Comparison of ENCODE assay signal across 1 cellular context in genomic region chr6:17930321-17930993, GRCh38.
TF ChIP-seq lines count a peak whose summit lies in the region.

No MANE protein-coding gene starts in this region.

TF ChIP-seq in HepG2, 621 proteins besides CTCF, POLR2A, EP300 and RAD21 (continued from another document and continues in another):
- TF ChIP-seq, protein P1, sequence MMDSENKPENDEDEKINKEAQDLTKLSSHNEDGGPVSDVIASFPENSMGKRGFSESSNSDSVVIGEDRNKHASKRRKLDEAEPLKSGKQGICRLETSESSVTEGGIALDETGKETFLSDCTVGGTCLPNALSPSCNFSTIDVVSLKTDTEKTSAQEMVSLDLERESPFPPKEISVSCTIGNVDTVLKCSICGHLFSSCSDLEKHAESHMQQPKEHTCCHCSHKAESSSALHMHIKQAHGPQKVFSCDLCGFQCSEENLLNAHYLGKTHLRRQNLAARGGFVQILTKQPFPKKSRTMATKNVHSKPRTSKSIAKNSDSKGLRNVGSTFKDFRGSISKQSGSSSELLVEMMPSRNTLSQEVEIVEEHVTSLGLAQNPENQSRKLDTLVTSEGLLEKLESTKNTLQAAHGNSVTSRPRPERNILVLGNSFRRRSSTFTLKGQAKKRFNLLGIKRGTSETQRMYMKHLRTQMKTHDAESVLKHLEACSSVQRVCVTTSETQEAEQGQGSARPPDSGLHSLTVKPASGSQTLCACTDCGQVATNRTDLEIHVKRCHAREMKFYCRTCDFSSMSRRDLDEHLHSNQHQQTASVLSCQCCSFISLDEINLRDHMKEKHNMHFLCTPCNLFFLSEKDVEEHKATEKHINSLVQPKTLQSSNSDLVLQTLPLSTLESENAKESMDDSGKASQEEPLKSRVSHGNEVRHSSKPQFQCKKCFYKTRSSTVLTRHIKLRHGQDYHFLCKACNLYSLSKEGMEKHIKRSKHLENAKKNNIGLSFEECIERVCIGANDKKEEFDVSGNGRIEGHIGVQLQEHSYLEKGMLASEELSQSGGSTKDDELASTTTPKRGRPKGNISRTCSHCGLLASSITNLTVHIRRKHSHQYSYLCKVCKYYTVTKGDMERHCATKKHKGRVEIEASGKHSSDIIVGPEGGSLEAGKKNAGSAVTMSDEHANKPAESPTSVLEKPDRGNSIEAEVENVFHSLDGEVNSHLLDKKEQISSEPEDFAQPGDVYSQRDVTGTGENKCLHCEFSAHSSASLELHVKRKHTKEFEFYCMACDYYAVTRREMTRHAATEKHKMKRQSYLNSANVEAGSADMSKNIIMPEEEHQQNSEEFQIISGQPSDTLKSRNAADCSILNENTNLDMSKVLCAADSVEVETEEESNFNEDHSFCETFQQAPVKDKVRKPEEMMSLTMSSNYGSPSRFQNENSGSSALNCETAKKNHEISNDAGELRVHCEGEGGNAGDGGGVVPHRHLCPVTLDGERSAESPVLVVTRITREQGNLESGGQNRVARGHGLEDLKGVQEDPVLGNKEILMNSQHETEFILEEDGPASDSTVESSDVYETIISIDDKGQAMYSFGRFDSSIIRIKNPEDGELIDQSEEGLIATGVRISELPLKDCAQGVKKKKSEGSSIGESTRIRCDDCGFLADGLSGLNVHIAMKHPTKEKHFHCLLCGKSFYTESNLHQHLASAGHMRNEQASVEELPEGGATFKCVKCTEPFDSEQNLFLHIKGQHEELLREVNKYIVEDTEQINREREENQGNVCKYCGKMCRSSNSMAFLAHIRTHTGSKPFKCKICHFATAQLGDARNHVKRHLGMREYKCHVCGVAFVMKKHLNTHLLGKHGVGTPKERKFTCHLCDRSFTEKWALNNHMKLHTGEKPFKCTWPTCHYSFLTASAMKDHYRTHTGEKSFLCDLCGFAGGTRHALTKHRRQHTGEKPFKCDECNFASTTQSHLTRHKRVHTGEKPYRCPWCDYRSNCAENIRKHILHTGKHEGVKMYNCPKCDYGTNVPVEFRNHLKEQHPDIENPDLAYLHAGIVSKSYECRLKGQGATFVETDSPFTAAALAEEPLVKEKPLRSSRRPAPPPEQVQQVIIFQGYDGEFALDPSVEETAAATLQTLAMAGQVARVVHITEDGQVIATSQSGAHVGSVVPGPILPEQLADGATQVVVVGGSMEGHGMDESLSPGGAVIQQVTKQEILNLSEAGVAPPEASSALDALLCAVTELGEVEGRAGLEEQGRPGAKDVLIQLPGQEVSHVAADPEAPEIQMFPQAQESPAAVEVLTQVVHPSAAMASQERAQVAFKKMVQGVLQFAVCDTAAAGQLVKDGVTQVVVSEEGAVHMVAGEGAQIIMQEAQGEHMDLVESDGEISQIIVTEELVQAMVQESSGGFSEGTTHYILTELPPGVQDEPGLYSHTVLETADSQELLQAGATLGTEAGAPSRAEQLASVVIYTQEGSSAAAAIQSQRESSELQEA (CRISPR knock-in tag; IDR thresholded peaks at IDR 0.05; ENCODE audit: not compliant biosample characterization), result no peak
- TF ChIP-seq NR2F2 (IDR thresholded peaks at IDR 0.05; ENCODE audit: borderline replicate concordance, low read depth), result no peak
- no peak for TF ChIP-seq ZBTB7B (CRISPR knock-in tag; IDR thresholded peaks at IDR 0.05)
- TF ChIP-seq, protein P2, sequence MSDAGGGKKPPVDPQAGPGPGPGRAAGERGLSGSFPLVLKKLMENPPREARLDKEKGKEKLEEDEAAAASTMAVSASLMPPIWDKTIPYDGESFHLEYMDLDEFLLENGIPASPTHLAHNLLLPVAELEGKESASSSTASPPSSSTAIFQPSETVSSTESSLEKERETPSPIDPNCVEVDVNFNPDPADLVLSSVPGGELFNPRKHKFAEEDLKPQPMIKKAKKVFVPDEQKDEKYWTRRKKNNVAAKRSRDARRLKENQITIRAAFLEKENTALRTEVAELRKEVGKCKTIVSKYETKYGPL (CRISPR knock-in tag; IDR thresholded peaks at IDR 0.05), result no peak
- no peak for TF ChIP-seq MXI1 (IDR thresholded peaks at IDR 0.05; ENCODE audit: borderline replicate concordance, low read depth, low read length)
- TF ChIP-seq ZMYM3 (CRISPR knock-in tag; IDR thresholded peaks at IDR 0.05), result peak; percentile 72
- TF ChIP-seq, protein P3, sequence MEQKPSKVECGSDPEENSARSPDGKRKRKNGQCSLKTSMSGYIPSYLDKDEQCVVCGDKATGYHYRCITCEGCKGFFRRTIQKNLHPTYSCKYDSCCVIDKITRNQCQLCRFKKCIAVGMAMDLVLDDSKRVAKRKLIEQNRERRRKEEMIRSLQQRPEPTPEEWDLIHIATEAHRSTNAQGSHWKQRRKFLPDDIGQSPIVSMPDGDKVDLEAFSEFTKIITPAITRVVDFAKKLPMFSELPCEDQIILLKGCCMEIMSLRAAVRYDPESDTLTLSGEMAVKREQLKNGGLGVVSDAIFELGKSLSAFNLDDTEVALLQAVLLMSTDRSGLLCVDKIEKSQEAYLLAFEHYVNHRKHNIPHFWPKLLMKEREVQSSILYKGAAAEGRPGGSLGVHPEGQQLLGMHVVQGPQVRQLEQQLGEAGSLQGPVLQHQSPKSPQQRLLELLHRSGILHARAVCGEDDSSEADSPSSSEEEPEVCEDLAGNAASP (CRISPR knock-in tag; IDR thresholded peaks at IDR 0.05; ENCODE audit: borderline replicate concordance), result no peak; the same call in 1 of the 2 replicates
- TF ChIP-seq, protein P4, sequence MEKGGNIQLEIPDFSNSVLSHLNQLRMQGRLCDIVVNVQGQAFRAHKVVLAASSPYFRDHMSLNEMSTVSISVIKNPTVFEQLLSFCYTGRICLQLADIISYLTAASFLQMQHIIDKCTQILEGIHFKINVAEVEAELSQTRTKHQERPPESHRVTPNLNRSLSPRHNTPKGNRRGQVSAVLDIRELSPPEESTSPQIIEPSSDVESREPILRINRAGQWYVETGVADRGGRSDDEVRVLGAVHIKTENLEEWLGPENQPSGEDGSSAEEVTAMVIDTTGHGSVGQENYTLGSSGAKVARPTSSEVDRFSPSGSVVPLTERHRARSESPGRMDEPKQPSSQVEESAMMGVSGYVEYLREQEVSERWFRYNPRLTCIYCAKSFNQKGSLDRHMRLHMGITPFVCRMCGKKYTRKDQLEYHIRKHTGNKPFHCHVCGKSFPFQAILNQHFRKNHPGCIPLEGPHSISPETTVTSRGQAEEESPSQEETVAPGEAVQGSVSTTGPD (CRISPR knock-in tag; IDR thresholded peaks at IDR 0.05), result peak; percentile 93
- TF ChIP-seq ELF1 (CRISPR knock-in tag; IDR thresholded peaks at IDR 0.05), result 0 out of 2 replicates have a peak, but pooled peaks have one; percentile 14
- TF ChIP-seq, protein P5, sequence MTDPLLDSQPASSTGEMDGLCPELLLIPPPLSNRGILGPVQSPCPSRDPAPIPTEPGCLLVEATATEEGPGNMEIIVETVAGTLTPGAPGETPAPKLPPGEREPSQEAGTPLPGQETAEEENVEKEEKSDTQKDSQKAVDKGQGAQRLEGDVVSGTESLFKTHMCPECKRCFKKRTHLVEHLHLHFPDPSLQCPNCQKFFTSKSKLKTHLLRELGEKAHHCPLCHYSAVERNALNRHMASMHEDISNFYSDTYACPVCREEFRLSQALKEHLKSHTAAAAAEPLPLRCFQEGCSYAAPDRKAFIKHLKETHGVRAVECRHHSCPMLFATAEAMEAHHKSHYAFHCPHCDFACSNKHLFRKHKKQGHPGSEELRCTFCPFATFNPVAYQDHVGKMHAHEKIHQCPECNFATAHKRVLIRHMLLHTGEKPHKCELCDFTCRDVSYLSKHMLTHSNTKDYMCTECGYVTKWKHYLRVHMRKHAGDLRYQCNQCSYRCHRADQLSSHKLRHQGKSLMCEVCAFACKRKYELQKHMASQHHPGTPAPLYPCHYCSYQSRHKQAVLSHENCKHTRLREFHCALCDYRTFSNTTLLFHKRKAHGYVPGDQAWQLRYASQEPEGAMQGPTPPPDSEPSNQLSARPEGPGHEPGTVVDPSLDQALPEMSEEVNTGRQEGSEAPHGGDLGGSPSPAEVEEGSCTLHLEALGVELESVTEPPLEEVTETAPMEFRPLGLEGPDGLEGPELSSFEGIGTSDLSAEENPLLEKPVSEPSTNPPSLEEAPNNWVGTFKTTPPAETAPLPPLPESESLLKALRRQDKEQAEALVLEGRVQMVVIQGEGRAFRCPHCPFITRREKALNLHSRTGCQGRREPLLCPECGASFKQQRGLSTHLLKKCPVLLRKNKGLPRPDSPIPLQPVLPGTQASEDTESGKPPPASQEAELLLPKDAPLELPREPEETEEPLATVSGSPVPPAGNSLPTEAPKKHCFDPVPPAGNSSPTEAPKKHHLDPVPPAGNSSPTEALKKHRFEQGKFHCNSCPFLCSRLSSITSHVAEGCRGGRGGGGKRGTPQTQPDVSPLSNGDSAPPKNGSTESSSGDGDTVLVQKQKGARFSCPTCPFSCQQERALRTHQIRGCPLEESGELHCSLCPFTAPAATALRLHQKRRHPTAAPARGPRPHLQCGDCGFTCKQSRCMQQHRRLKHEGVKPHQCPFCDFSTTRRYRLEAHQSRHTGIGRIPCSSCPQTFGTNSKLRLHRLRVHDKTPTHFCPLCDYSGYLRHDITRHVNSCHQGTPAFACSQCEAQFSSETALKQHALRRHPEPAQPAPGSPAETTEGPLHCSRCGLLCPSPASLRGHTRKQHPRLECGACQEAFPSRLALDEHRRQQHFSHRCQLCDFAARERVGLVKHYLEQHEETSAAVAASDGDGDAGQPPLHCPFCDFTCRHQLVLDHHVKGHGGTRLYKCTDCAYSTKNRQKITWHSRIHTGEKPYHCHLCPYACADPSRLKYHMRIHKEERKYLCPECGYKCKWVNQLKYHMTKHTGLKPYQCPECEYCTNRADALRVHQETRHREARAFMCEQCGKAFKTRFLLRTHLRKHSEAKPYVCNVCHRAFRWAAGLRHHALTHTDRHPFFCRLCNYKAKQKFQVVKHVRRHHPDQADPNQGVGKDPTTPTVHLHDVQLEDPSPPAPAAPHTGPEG (CRISPR knock-in tag; IDR thresholded peaks at IDR 0.05), result no peak
- TF ChIP-seq, protein P6, sequence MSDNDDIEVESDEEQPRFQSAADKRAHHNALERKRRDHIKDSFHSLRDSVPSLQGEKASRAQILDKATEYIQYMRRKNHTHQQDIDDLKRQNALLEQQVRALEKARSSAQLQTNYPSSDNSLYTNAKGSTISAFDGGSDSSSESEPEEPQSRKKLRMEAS (IDR thresholded peaks at IDR 0.05), result no peak; the same call in 1 of the 2 replicates
- TF ChIP-seq ZNF747 (CRISPR knock-in tag; IDR thresholded peaks at IDR 0.05; ENCODE audit: borderline replicate concordance), result no peak
- no peak for TF ChIP-seq CCDC6 (CRISPR knock-in tag; IDR thresholded peaks at IDR 0.05)
- no peak for TF ChIP-seq YEATS2 (CRISPR knock-in tag; IDR thresholded peaks at IDR 0.05; ENCODE audit: borderline replicate concordance)
- TF ChIP-seq HNRNPL (IDR thresholded peaks at IDR 0.05; ENCODE audit: low read depth, low read length), result no peak
- TF ChIP-seq ZMAT3 (CRISPR knock-in tag; conservative IDR thresholded peaks at IDR 0.05), result 0 out of 2 replicates have a peak, but pooled peaks have one; percentile 26
- TF ChIP-seq ZNF343 (CRISPR knock-in tag; IDR thresholded peaks at IDR 0.05), result no peak
- no peak for TF ChIP-seq ZNF274 (CRISPR knock-in tag; IDR thresholded peaks at IDR 0.05)
- TF ChIP-seq, protein P7, sequence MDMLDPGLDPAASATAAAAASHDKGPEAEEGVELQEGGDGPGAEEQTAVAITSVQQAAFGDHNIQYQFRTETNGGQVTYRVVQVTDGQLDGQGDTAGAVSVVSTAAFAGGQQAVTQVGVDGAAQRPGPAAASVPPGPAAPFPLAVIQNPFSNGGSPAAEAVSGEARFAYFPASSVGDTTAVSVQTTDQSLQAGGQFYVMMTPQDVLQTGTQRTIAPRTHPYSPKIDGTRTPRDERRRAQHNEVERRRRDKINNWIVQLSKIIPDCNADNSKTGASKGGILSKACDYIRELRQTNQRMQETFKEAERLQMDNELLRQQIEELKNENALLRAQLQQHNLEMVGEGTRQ (IDR thresholded peaks at IDR 0.05; ENCODE audit: low read depth, low read length), result no peak
- TF ChIP-seq, protein P7 (CRISPR knock-in tag; IDR thresholded peaks at IDR 0.05; ENCODE audit: borderline replicate concordance), result no peak
- TF ChIP-seq TEAD2 (CRISPR knock-in tag; IDR thresholded peaks at IDR 0.05), result no peak
- TF ChIP-seq ZNF816 (CRISPR knock-in tag; IDR thresholded peaks at IDR 0.05; ENCODE audit: borderline replicate concordance), result no peak
- peak; percentile 85 for TF ChIP-seq FOXP4 (CRISPR knock-in tag; IDR thresholded peaks at IDR 0.05)
